ENCODE assay signal across 20 cellular contexts in the genomic region with DNA sequence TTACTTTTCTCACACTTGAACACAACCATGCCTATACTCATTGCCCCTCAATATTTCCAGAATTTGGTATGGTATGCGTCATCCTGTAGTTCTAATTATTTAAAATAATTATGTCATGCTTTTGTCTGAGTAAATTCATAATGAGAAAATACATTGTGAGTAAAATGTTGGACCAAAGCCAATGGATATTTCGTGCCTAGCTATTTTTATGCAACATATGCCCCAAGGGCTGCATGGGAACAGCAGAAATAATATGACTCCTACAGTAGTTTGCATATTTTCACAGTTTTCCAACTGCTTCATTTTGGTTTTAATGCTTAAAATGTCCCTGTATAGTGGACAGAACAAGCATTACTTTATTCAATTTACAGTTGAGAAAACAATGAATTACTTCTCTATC.
"Had no signal": no experiment of that assay in that cellular context is flagged by ENCODE, and none has a peak within 500 bp of the region (broad histone marks: within the 10 kb centered on the region; RNA-seq: fewer than 3 reads in every experiment).

No MANE protein-coding gene starts in this region.

- H3K4me1 Mint-ChIP-seq: activated B cell treated with CpG ODN at 0.5 μM for 24 hours, nephron progenitor cell had no signal

- DNase-seq: activated B cell treated with CpG ODN at 0.5 μM for 24 hours; activated CD4-positive, alpha-beta T cell treated with anti-CD3 and anti-CD28 coated beads for 48 hours; activated CD8-positive, alpha-beta memory T cell treated with anti-CD3 and anti-CD28 coated beads, Interleukin-2, amount 50 U/mL, for 4 hours; activated CD8-positive, alpha-beta T cell treated with anti-CD3 and anti-CD28 coated beads, Interleukin-2, amount 10 ng/mL, durations not matched to agents 7 days and 5 days; activated gamma-delta T cell; activated T-cell treated with anti-CD3 and anti-CD28 coated beads, Interleukin-2, amount 50 U/mL, for 72 hours; brain microvascular endothelial cell; dermis blood vessel endothelial cell; left ventricle myocardium superior; mesenchymal stem cell; nephron progenitor cell; occipital lobe; right cardiac atrium; small intestine; stimulated activated CD4-positive, alpha-beta T cell treated with anti-CD3 and anti-CD28 coated beads, Interleukin-4, amount 100 ng/mL, for 4 hours; T-helper 2 cell had no signal

- H3K27ac ChIP-seq: brain microvascular endothelial cell, prostate gland had no signal

- H3K27ac Mint-ChIP-seq: activated B cell treated with CpG ODN at 0.5 μM for 24 hours; activated CD8-positive, alpha-beta T cell treated with anti-CD3 and anti-CD28 coated beads, Interleukin-2, amount 10 ng/mL, durations not matched to agents 7 days and 5 days; activated naive CD8-positive, alpha-beta T cell; activated T-cell treated with anti-CD3 and anti-CD28 coated beads, Interleukin-2, amount 50 U/mL, for 72 hours; nephron progenitor cell; stimulated activated naive CD8-positive, alpha-beta T cell treated with anti-CD3 and anti-CD28 coated beads, Interleukin-15, Interleukin-2, amounts not matched to agents 100 ng/mL and 50 ng/mL, for 24 hours; type B pancreatic cell had no signal

- H3K27me3 ChIP-seq: brain microvascular endothelial cell had no signal

- H3K4me3 ChIP-seq: prostate gland had no signal

- H3K4me1 ChIP-seq: prostate gland had no signal

- H3K27me3 Mint-ChIP-seq: activated B cell treated with CpG ODN at 0.5 μM for 24 hours; activated naive CD8-positive, alpha-beta T cell; stimulated activated naive CD8-positive, alpha-beta T cell treated with anti-CD3 and anti-CD28 coated beads, Interleukin-15, Interleukin-2, amounts not matched to agents 100 ng/mL and 50 ng/mL, for 24 hours had no signal

- H3K36me3 ChIP-seq: brain microvascular endothelial cell, prostate gland had no signal

- H3K9me3 ChIP-seq: prostate gland had no signal

- H3K9me3 Mint-ChIP-seq: type B pancreatic cell had no signal

- H3K4me3 Mint-ChIP-seq: activated B cell treated with CpG ODN at 0.5 μM for 24 hours; activated CD8-positive, alpha-beta T cell treated with anti-CD3 and anti-CD28 coated beads, Interleukin-2, amount 10 ng/mL, durations not matched to agents 7 days and 5 days; activated naive CD8-positive, alpha-beta T cell; activated T-cell treated with anti-CD3 and anti-CD28 coated beads, Interleukin-2, amount 50 U/mL, for 72 hours; nephron progenitor cell; stimulated activated naive CD8-positive, alpha-beta T cell treated with anti-CD3 and anti-CD28 coated beads, Interleukin-15, Interleukin-2, amounts not matched to agents 100 ng/mL and 50 ng/mL, for 24 hours; type B pancreatic cell had no signal

- ATAC-seq: activated CD8-positive, alpha-beta T cell treated with anti-CD3 and anti-CD28 coated beads, Interleukin-2, amount 10 ng/mL, durations not matched to agents 7 days and 5 days; activated T-cell treated with anti-CD3 and anti-CD28 coated beads, Interleukin-2, amount 50 U/mL, for 72 hours; left ventricle myocardium superior; right cardiac atrium had no signal

- H3K36me3 Mint-ChIP-seq: activated naive CD8-positive, alpha-beta T cell; type B pancreatic cell had no signal
